In the genomic region with DNA sequence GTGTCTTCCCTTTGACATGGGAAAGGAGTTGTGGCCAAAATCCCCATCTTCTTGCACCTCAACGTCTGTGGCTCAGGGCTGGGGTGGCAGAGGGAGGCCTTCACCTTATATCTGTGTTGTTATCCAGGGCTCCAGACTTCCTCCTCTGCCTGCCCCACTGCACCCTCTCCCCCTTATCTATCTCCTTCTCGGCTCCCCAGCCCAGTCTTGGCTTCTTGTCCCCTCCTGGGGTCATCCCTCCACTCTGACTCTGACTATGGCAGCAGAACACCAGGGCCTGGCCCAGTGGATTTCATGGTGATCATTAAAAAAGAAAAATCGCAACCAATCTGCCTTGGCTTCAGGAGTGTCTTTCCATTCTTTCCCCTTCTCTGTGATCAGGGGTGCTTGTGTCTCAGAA, we compare ENCODE assay signal across 9 cellular contexts. TPM values are rescaled to one million over a fixed set of nuclear protein-coding genes. Genes with fewer than 3 reads are reported as not detected.
DNase-seq lines count a peak whose midpoint lies in the region; ATAC-seq and TF ChIP-seq lines count a peak whose summit lies in the region.
"Had no signal": no experiment of that assay in that cellular context is flagged by ENCODE, and none has a peak within 500 bp of the region (broad histone marks: within the 10 kb centered on the region; RNA-seq: fewer than 3 reads in every experiment).

No MANE protein-coding gene starts in this region.

- peak overlapping the region; percentile 92 for H3K4me3 Mint-ChIP-seq in activated naive CD4-positive, alpha-beta T cell treated with anti-CD3 and anti-CD28 coated beads, Interleukin-2, amount 50 U/mL, for 24 hours
- H3K4me3 Mint-ChIP-seq in activated naive CD8-positive, alpha-beta T cell treated with anti-CD3 and anti-CD28 coated beads for 36 hours = peak overlapping the region; percentile 91
- H3K4me3 Mint-ChIP-seq in memory B cell (peak overlapping the region; percentile 91), type B pancreatic cell (peak overlapping the region; percentile 90)

- peaks cover 31% of the 10 kb centered on the region for H3K4me1 Mint-ChIP-seq in activated naive CD4-positive, alpha-beta T cell treated with anti-CD3 and anti-CD28 coated beads, Interleukin-2, amount 50 U/mL, for 24 hours
- H3K4me1 Mint-ChIP-seq in activated naive CD8-positive, alpha-beta T cell treated with anti-CD3 and anti-CD28 coated beads for 36 hours = peaks cover 24% of the 10 kb centered on the region
- H3K4me1 Mint-ChIP-seq in memory B cell (peaks cover 24% of the 10 kb centered on the region), type B pancreatic cell (ENCODE audit: unreplicated experiment) (peaks cover 28% of the 10 kb centered on the region)

- H3K9me3 Mint-ChIP-seq in activated naive CD4-positive, alpha-beta T cell treated with anti-CD3 and anti-CD28 coated beads, Interleukin-2, amount 50 U/mL, for 24 hours = no peaks in the 10 kb centered on the region
- no peaks in the 10 kb centered on the region for H3K9me3 Mint-ChIP-seq in activated naive CD8-positive, alpha-beta T cell treated with anti-CD3 and anti-CD28 coated beads for 36 hours
- H3K9me3 Mint-ChIP-seq in memory B cell (no peaks in the 10 kb centered on the region), type B pancreatic cell (no peaks in the 10 kb centered on the region)

- no peak for TF ChIP-seq CTCF in type B pancreatic cell (conservative IDR thresholded peaks at IDR 0.05)

- H3K27ac Mint-ChIP-seq in activated naive CD4-positive, alpha-beta T cell treated with anti-CD3 and anti-CD28 coated beads, Interleukin-2, amount 50 U/mL, for 24 hours = peak overlapping the region; percentile 96
- peak overlapping the region; percentile 91 for H3K27ac Mint-ChIP-seq in activated naive CD8-positive, alpha-beta T cell treated with anti-CD3 and anti-CD28 coated beads for 36 hours
- peak overlapping the region; percentile 68 for H3K27ac Mint-ChIP-seq in memory B cell
- peak overlapping the region; percentile 88 for H3K27ac Mint-ChIP-seq in type B pancreatic cell

- intact Hi-C loops in head of caudate nucleus (cut with DNase I) = loop anchor here (2.0 kb wide), 1 partner anchor 1008 kb away; a partner anchor contains a TSS

- ATAC-seq in memory B cell (ENCODE audit: low read depth) = no peak

- no peak for DNase-seq in activated naive CD4-positive, alpha-beta T cell treated with anti-CD3 and anti-CD28 coated beads, Interleukin-2, amount 50 U/mL, for 16 hours
- no peak for DNase-seq in activated naive CD8-positive, alpha-beta T cell treated with anti-CD3 and anti-CD28 coated beads for 36 hours
- DNase-seq in memory B cell (ENCODE audit: low spot score in 2 of 2) (no peak), type B pancreatic cell (ENCODE audit: extremely low spot score, unreplicated experiment) (peak; percentile 50), AG08396 (ENCODE audit: low spot score) (no peak), DMS 273 (lab: John Stamatoyannopoulos, UW; ENCODE audit: unreplicated experiment) (no peak), head of caudate nucleus (no peak)
- DNase-seq: RPMI8226 had no signal

- no peaks in the 10 kb centered on the region for H3K27me3 Mint-ChIP-seq in activated naive CD4-positive, alpha-beta T cell treated with anti-CD3 and anti-CD28 coated beads, Interleukin-2, amount 50 U/mL, for 24 hours
- H3K27me3 Mint-ChIP-seq in activated naive CD8-positive, alpha-beta T cell treated with anti-CD3 and anti-CD28 coated beads for 36 hours = no peaks in the 10 kb centered on the region
- peaks cover 2% of the 10 kb centered on the region for H3K27me3 Mint-ChIP-seq in memory B cell
- no peaks in the 10 kb centered on the region for H3K27me3 Mint-ChIP-seq in type B pancreatic cell

- H3K36me3 Mint-ChIP-seq in activated naive CD4-positive, alpha-beta T cell treated with anti-CD3 and anti-CD28 coated beads, Interleukin-2, amount 50 U/mL, for 24 hours = no peaks in the 10 kb centered on the region
- H3K36me3 Mint-ChIP-seq in activated naive CD8-positive, alpha-beta T cell treated with anti-CD3 and anti-CD28 coated beads for 36 hours = peaks cover 24% of the 10 kb centered on the region
- H3K36me3 Mint-ChIP-seq in memory B cell (peaks cover 5% of the 10 kb centered on the region), type B pancreatic cell (peaks cover 9% of the 10 kb centered on the region)

RNA-seq across cellular contexts. Expression of a gene that starts 0.9 kb away (rescaled TPM):
- total RNA-seq in activated naive CD8-positive, alpha-beta T cell treated with anti-CD3 and anti-CD28 coated beads for 36 hours = 10 to 100 TPM; 24.4 to 26.4 TPM
- total RNA-seq in type B pancreatic cell (ENCODE audit: low replicate concordance) = 9.7 and 11.8 TPM in 2 replicates

RNA-seq across cellular contexts. Expression of a gene that starts 8.8 kb away (rescaled TPM):
- 10 to 100 TPM; 10.1 to 14.1 TPM for total RNA-seq in activated naive CD8-positive, alpha-beta T cell treated with anti-CD3 and anti-CD28 coated beads for 36 hours
- total RNA-seq in type B pancreatic cell (ENCODE audit: low replicate concordance) = 30.0 and 60.0 TPM in 2 replicates

RNA-seq across cellular contexts. Expression of a gene that starts 55.8 kb away (rescaled TPM):
- 10 to 100 TPM; 72.8 to 74.6 TPM for total RNA-seq in activated naive CD8-positive, alpha-beta T cell treated with anti-CD3 and anti-CD28 coated beads for 36 hours
- total RNA-seq in type B pancreatic cell (ENCODE audit: low replicate concordance) = 63.7 and 72.0 TPM in 2 replicates
